8 cellular contexts compared by ENCODE assay signal in genomic region chr6:47477497-47478232, GRCh38. TPM values are rescaled to one million over a fixed set of nuclear protein-coding genes. Genes with fewer than 3 reads are reported as not detected.
A peak's percentile ranks its signal among the peaks of the same experiment; 100 is the strongest.
DNase-seq lines count a peak whose midpoint lies in the region; ATAC-seq and TF ChIP-seq lines count a peak whose summit lies in the region.

Gene CD2AP, plus strand, starts transcription at chr6:47477789. Its CDS starts 456 bp downstream, at chr6:47478245.

- peak within 1 kb of the TSS; percentile 93 to 98 for H3K4me3 ChIP-seq in right atrium auricular region
- peak within 1 kb of the TSS; percentile 80 to 94 for H3K4me3 ChIP-seq in uterus

- ATAC-seq in GM18505 (IDR thresholded peaks at IDR 0.05; ENCODE audit: unreplicated experiment), result peak; percentile 87
- peak; percentile 80 for ATAC-seq in HG02943 (IDR thresholded peaks at IDR 0.05; ENCODE audit: low read depth, unreplicated experiment)

- TF ChIP-seq CTCF in right atrium auricular region (IDR thresholded peaks at IDR 0.05), result peak in 1 of 2 donors; percentile 38
- peak in 2 of 4 experiments; percentile 26 to 33 for TF ChIP-seq CTCF in uterus (IDR thresholded peaks at IDR 0.05)

- H3K27ac ChIP-seq in right atrium auricular region (peak within 1 kb of the TSS; percentile 98 to 99), uterus (peak within 1 kb of the TSS; percentile 95 to 98)

- H3K27me3 ChIP-seq in right atrium auricular region, result no peaks in the 10 kb centered on the region
- H3K27me3 ChIP-seq in uterus, result no peaks in the 10 kb centered on the region

- no peaks in the 10 kb centered on the region for H3K36me3 ChIP-seq in right atrium auricular region
- H3K36me3 ChIP-seq in uterus, result no peaks in the 10 kb centered on the region

- TF ChIP-seq POLR2A in GM18505 (IDR thresholded peaks at IDR 0.05; ENCODE audit: borderline replicate concordance, extremely low read depth, insufficient read depth, insufficient read length) (peak; percentile 89), uterus (IDR thresholded peaks at IDR 0.05) (peak in 1 of 2 donors; percentile 49)

- intact Hi-C loops in T-helper 2 cell treated with Interferon-gamma antibody and Interleukin-4, amounts not matched to agents 100 ng/mL and 5 ng/mL, for 36 hours (cut with micrococcal nuclease), result loop anchor here (1.0 to 10.0 kb wide), 6 partner anchors 63 to 1985 kb away; partner anchors contain the start of genes CENPQ, CLIC5 and MMUT
- intact Hi-C loops in uterus (cut with DNase I; ENCODE audit: low total_unique reads), result no loop called here

- peak; percentile 74 to 82 for DNase-seq in NCI-H187 (lab: John Stamatoyannopoulos, UW)
- peak; percentile 36 to 89 (median 73) for DNase-seq in anterior cingulate cortex (lab: John Stamatoyannopoulos, UW)
- peak; percentile 73 for DNase-seq in right atrium auricular region (ENCODE audit: low spot score)
- peak; percentile 62 for DNase-seq in pulmonary artery endothelial cell (ENCODE audit: low read depth, low spot score)
- DNase-seq in uterus, result peak; percentile 82 to 84

- H3K9me3 ChIP-seq in right atrium auricular region (no peaks in the 10 kb centered on the region), uterus (no peaks in the 10 kb centered on the region)

- H3K4me1 ChIP-seq in right atrium auricular region (peaks cover 0 to 16% of the 10 kb centered on the region in 2 donors), uterus (no peaks in the 10 kb centered on the region)

RNA-seq across cellular contexts. Expression of gene CD2AP, which starts in this region (rescaled TPM):
- 30.8 TPM in 2 replicates for total RNA-seq in T-helper 2 cell treated with Interferon-gamma antibody and Interleukin-4, amounts not matched to agents 100 ng/mL and 5 ng/mL, for 36 hours
- total RNA-seq in right atrium auricular region (10 to 100 TPM in 1 of 2 donors, 1 to 10 TPM in 1; 9.8 to 10.8 TPM), pulmonary artery endothelial cell (29.8 and 40.5 TPM in 2 replicates), uterus (10 to 100 TPM; 11.0 to 63.9 (median 24.3) TPM)

Comparison
In these comparisons a context has a peak if more than half of its experiments do, and no peak if none do; other contexts are left out.
1. Peak in every context shown above with its lines: DNase-seq, ATAC-seq, H3K4me3 ChIP-seq and H3K27ac ChIP-seq.